9 cellular contexts compared by ENCODE assay signal in genomic region chr13:108342369-108343289, GRCh38.
DNase-seq lines count a peak whose midpoint lies in the region; ATAC-seq, FAIRE-seq and TF ChIP-seq lines count a peak whose summit lies in the region.
"Had no signal": no experiment of that assay in that cellular context is flagged by ENCODE, and none has a peak within 500 bp of the region (broad histone marks: within the 10 kb centered on the region; RNA-seq: fewer than 3 reads in every experiment).

No MANE protein-coding gene starts in this region.

- no peaks in the 10 kb centered on the region for H3K27me3 ChIP-seq in BJ (ENCODE audit: control insufficient read depth, insufficient read depth, low read length)
- no peaks in the 10 kb centered on the region for H3K27me3 ChIP-seq in neural cell (ENCODE audit: insufficient read depth, low read depth, low read length)
- H3K27me3 ChIP-seq: SJCRH30 had no signal

- no peak overlapping the region for H3K4me2 ChIP-seq in neural cell (ENCODE audit: low read length)

- H3K36me3 ChIP-seq in BJ (ENCODE audit: control insufficient read depth, insufficient read depth, low read length) (no peaks in the 10 kb centered on the region), neural cell (ENCODE audit: insufficient read depth, low read length) (no peaks in the 10 kb centered on the region)
- H3K36me3 ChIP-seq: SJCRH30 had no signal

- ATAC-seq in GM18498 (IDR thresholded peaks at IDR 0.05; ENCODE audit: unreplicated experiment): peak; percentile 58
- ATAC-seq in HG03442 (IDR thresholded peaks at IDR 0.05; ENCODE audit: unreplicated experiment): peak; percentile 74
- no peak for ATAC-seq in GM19328 (IDR thresholded peaks at IDR 0.05; ENCODE audit: unreplicated experiment)
- ATAC-seq in HG02759 (IDR thresholded peaks at IDR 0.05; ENCODE audit: unreplicated experiment): no peak

- H3K9ac ChIP-seq in neural cell (ENCODE audit: low read length): no peak overlapping the region

- POLR2A ChIA-PET in BJ (lab: Charles Lee): no interaction called here

- no peak overlapping the region for H3K4me3 ChIP-seq in BJ (ENCODE audit: low read depth, low read length)
- no peak overlapping the region for H3K4me3 ChIP-seq in neural cell (ENCODE audit: low read length)
- H3K4me3 ChIP-seq: SJCRH30 had no signal

- FAIRE-seq in RCC 7860 (lab: Jason Lieb, UNC) (no peak), endometrium (lab: Jason Lieb, UNC) (peak; percentile 73)

- no peak for TF ChIP-seq EP300 in neural cell (conservative IDR thresholded peaks at IDR 0.05; ENCODE audit: poor library complexity, severe bottlenecking)

- peak; percentile 56 for TF ChIP-seq CTCF in BJ (IDR thresholded peaks at IDR 0.05; ENCODE audit: insufficient read depth, low read depth, low read length)
- TF ChIP-seq CTCF in neural cell (IDR thresholded peaks at IDR 0.05; ENCODE audit: poor library complexity, severe bottlenecking): peak; percentile 81

- H3K9me3 ChIP-seq in neural cell (ENCODE audit: low read length): no peaks in the 10 kb centered on the region
- H3K9me3 ChIP-seq: SJCRH30 had no signal

- no peaks in the 10 kb centered on the region for H3F3A ChIP-seq in neural cell (ENCODE audit: insufficient read depth, low read length, poor library complexity, severe bottlenecking)

- peak; percentile 83 for TF ChIP-seq RAD21 in neural cell (conservative IDR thresholded peaks at IDR 0.05)

- no peaks in the 10 kb centered on the region for H3K9me2 ChIP-seq in neural cell (ENCODE audit: insufficient read depth, low read length)

- CTCF ChIA-PET in BJ (lab: Yijun Ruan, JAX): interaction anchor here (1.2 to 3.4 kb wide), 5 partner anchors 10 to 562 kb away, joined by 3 to 31 read pairs (median 4); no protein-coding TSS in a partner anchor

- no peak overlapping the region for H3K27ac ChIP-seq in neural cell (ENCODE audit: low read length)
- H3K27ac ChIP-seq: SJCRH30 had no signal

- no peak overlapping the region for H2AFZ ChIP-seq in neural cell (ENCODE audit: low read depth, low read length)

- DNase-seq in BJ (ENCODE audit: low read depth) (no peak), RCC 7860 (ENCODE audit: low spot score) (peak; percentile 4)

- no peaks in the 10 kb centered on the region for H4K20me1 ChIP-seq in neural cell (ENCODE audit: insufficient read depth)

- no peaks in the 10 kb centered on the region for H3K79me2 ChIP-seq in neural cell (replicated peaks; ENCODE audit: insufficient read depth, low read length)

TF ChIP-seq in neural cell, 6 proteins besides CTCF, POLR2A, EP300 and RAD21:
- TF ChIP-seq MXI1 (conservative IDR thresholded peaks at IDR 0.05; ENCODE audit: poor library complexity, severe bottlenecking) (no peak), TAF1 (IDR thresholded peaks at IDR 0.05; ENCODE audit: low read depth) (no peak), POLR2AphosphoS5 (IDR thresholded peaks at IDR 0.05) (no peak), SMC3 (conservative IDR thresholded peaks at IDR 0.05; ENCODE audit: poor library complexity) (peak; percentile 90), EZH2 (IDR thresholded peaks at IDR 0.05; ENCODE audit: borderline replicate concordance, insufficient read depth, low read length, poor library complexity, severe bottlenecking) (no peak), REST (IDR thresholded peaks at IDR 0.05; ENCODE audit: borderline replicate concordance) (no peak)
TF ChIP-seq in neural cell: peak in this region for 1.

Comparison
In these comparisons a context has a peak if more than half of its experiments do, and no peak if none do; other contexts are left out.
1. ATAC-seq: peak in GM18498 (single experiment) and HG03442 (single experiment); none in GM19328 (single experiment) and HG02759 (single experiment).